Comparison of ENCODE assay signal across 1 cellular context in the genomic region with DNA sequence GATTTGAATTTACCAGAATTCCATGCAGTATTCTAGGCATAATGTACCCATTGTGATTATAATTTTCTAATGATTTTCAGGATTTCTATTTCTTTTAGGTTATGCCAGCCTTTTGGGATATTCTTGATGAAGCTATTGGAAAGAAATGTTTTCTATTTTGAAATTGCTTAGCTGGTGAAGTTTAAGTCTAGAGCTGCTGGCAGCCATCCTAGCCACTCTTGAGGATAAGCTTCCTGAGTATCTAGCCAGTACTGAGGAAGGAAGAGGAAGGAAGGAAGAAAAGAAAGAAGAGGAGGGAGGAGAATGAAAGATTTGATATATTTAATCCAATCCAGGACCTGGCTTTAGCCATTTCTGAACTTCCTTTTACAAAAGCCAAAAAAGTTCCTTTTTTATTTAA.
TF ChIP-seq lines count a peak whose summit lies in the region.

No MANE protein-coding gene starts in this region.

TF ChIP-seq in endothelial cell of umbilical vein, 7 proteins besides CTCF, POLR2A, EP300 and RAD21:
- TF ChIP-seq JUN (IDR thresholded peaks at IDR 0.05; ENCODE audit: borderline replicate concordance, insufficient read depth, insufficient read length, low read depth) (no peak), EZH2 (IDR thresholded peaks at IDR 0.05; ENCODE audit: borderline replicate concordance, low read depth, low read length, severe bottlenecking) (no peak), MYC (IDR thresholded peaks at IDR 0.05; ENCODE audit: low read depth, low read length) (no peak), FOS (IDR thresholded peaks at IDR 0.05; ENCODE audit: borderline replicate concordance, insufficient read depth, low read length) (no peak), GATA2 (IDR thresholded peaks at IDR 0.05; ENCODE audit: insufficient read depth, insufficient read length, low read depth, low read length) (no peak), POLR2AphosphoS5 (IDR thresholded peaks at IDR 0.05; ENCODE audit: insufficient read depth, low read depth, low read length) (no peak)
- TF ChIP-seq, protein P1, sequence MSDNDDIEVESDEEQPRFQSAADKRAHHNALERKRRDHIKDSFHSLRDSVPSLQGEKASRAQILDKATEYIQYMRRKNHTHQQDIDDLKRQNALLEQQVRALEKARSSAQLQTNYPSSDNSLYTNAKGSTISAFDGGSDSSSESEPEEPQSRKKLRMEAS (IDR thresholded peaks at IDR 0.05; ENCODE audit: insufficient read depth, insufficient read length), result no peak
